Comparison of ENCODE assay signal across 15 cellular contexts in genomic region chr14:97705976-97706375, GRCh38.
DNase-seq lines count a peak whose midpoint lies in the region; ATAC-seq and TF ChIP-seq lines count a peak whose summit lies in the region.
"Had no signal": no experiment of that assay in that cellular context is flagged by ENCODE, and none has a peak within 500 bp of the region (broad histone marks: within the 10 kb centered on the region; RNA-seq: fewer than 3 reads in every experiment).

No MANE protein-coding gene starts in this region.

- H3K9me3 ChIP-seq in lower lobe of right lung: no peaks in the 10 kb centered on the region
- H3K9me3 ChIP-seq in left lung: no peaks in the 10 kb centered on the region

- H3K27ac ChIP-seq in lower lobe of right lung (no peak overlapping the region), left lung (peak overlapping the region in 1 of 2 donors; percentile 43)

- H3K27me3 Mint-ChIP-seq in activated naive CD4-positive, alpha-beta T cell treated with anti-CD3 and anti-CD28 coated beads, Interleukin-2, amount 10 ng/mL, durations not matched to agents 7 days and 5 days: no peaks in the 10 kb centered on the region
- H3K27me3 Mint-ChIP-seq in activated CD4-positive, alpha-beta memory T cell treated with anti-CD3 and anti-CD28 coated beads for 36 hours: no peaks in the 10 kb centered on the region

- H3K36me3 ChIP-seq in lower lobe of right lung (no peaks in the 10 kb centered on the region), left lung (no peaks in the 10 kb centered on the region)

- peak; percentile 31 to 56 for ATAC-seq in lower lobe of right lung
- ATAC-seq in left lung: no peak
- no peak for ATAC-seq in GM21717 (IDR thresholded peaks at IDR 0.05; ENCODE audit: unreplicated experiment)

- H3K4me1 ChIP-seq in lower lobe of right lung (peaks cover 8% of the 10 kb centered on the region), left lung (peaks cover 0 to 9% of the 10 kb centered on the region in 2 donors)

- POLR2A ChIA-PET in activated CD4-positive, alpha-beta memory T cell treated with anti-CD3 and anti-CD28 coated beads for 36 hours (lab: Charles Lee): no interaction called here

- H3K4me3 Mint-ChIP-seq in activated naive CD4-positive, alpha-beta T cell treated with anti-CD3 and anti-CD28 coated beads, Interleukin-2, amount 10 ng/mL, durations not matched to agents 7 days and 5 days: no peak overlapping the region
- H3K4me3 Mint-ChIP-seq in activated CD4-positive, alpha-beta memory T cell treated with anti-CD3 and anti-CD28 coated beads for 36 hours: no peak overlapping the region

- no peaks in the 10 kb centered on the region for H3K27me3 ChIP-seq in lower lobe of right lung (ENCODE audit: low read depth)
- no peaks in the 10 kb centered on the region for H3K27me3 ChIP-seq in left lung

- H3K9me3 Mint-ChIP-seq in activated naive CD4-positive, alpha-beta T cell treated with anti-CD3 and anti-CD28 coated beads, Interleukin-2, amount 10 ng/mL, durations not matched to agents 7 days and 5 days: peaks cover 8% of the 10 kb centered on the region
- peaks cover 2% of the 10 kb centered on the region for H3K9me3 Mint-ChIP-seq in activated CD4-positive, alpha-beta memory T cell treated with anti-CD3 and anti-CD28 coated beads for 36 hours

- H3K27ac Mint-ChIP-seq in activated naive CD4-positive, alpha-beta T cell treated with anti-CD3 and anti-CD28 coated beads, Interleukin-2, amount 10 ng/mL, durations not matched to agents 7 days and 5 days: peak overlapping the region; percentile 72
- peak overlapping the region; percentile 38 for H3K27ac Mint-ChIP-seq in activated CD4-positive, alpha-beta memory T cell treated with anti-CD3 and anti-CD28 coated beads for 36 hours

- peaks cover 7% of the 10 kb centered on the region for H3K36me3 Mint-ChIP-seq in activated naive CD4-positive, alpha-beta T cell treated with anti-CD3 and anti-CD28 coated beads, Interleukin-2, amount 10 ng/mL, durations not matched to agents 7 days and 5 days
- no peaks in the 10 kb centered on the region for H3K36me3 Mint-ChIP-seq in activated CD4-positive, alpha-beta memory T cell treated with anti-CD3 and anti-CD28 coated beads for 36 hours

- DNase-seq in activated naive CD4-positive, alpha-beta T cell treated with anti-CD3 and anti-CD28 coated beads, Interleukin-2, amount 10 ng/mL, durations not matched to agents 7 days and 5 days: no peak
- DNase-seq in activated naive CD4-positive, alpha-beta T cell treated with Interleukin-2 at 50 U/mL for 16 hours: no peak
- peak; percentile 44 for DNase-seq in activated CD4-positive, alpha-beta memory T cell treated with anti-CD3 and anti-CD28 coated beads for 36 hours
- DNase-seq in lower lobe of right lung (no peak), left lung (no peak), NCI-H69 (lab: John Stamatoyannopoulos, UW) (no peak), midbrain (lab: John Stamatoyannopoulos, UW) (no peak)
- DNase-seq: amniotic stem cell; central memory CD4-positive, alpha-beta T cell; COR-L47; effector CD8-positive, alpha-beta T cell; EL; mesendoderm; NCI-H1436 had no signal

- peaks cover 95% of the 10 kb centered on the region for H3K4me1 Mint-ChIP-seq in activated naive CD4-positive, alpha-beta T cell treated with anti-CD3 and anti-CD28 coated beads, Interleukin-2, amount 10 ng/mL, durations not matched to agents 7 days and 5 days
- H3K4me1 Mint-ChIP-seq in activated CD4-positive, alpha-beta memory T cell treated with anti-CD3 and anti-CD28 coated beads for 36 hours (ENCODE audit: low read depth): peaks cover 85% of the 10 kb centered on the region

- CTCF ChIA-PET in activated naive CD4-positive, alpha-beta T cell treated with anti-CD3 and anti-CD28 coated beads, Interleukin-2, amount 10 ng/mL, durations not matched to agents 7 days and 5 days (lab: Charles Lee): no interaction called here
- CTCF ChIA-PET in activated CD4-positive, alpha-beta memory T cell treated with anti-CD3 and anti-CD28 coated beads for 36 hours (lab: Charles Lee): interaction anchor here (1.1 kb wide), 1 partner anchor 433 kb away, joined by 3 read pairs; no protein-coding TSS in a partner anchor

- intact Hi-C loops in activated CD4-positive, alpha-beta memory T cell treated with anti-CD3 and anti-CD28 coated beads for 36 hours (cut with micrococcal nuclease): loop anchor here (2.0 to 10.0 kb wide), 9 partner anchors 19 to 1566 kb away; partner anchors contain the start of gene BCL11B
- intact Hi-C loops in lower lobe of right lung (cut with DNase I): no loop called here
- intact Hi-C loops in left lung (cut with DNase I): no loop called here

- H3K4me3 ChIP-seq in lower lobe of right lung (no peak overlapping the region), left lung (no peak overlapping the region)

- no peak for TF ChIP-seq CTCF in lower lobe of right lung (IDR thresholded peaks at IDR 0.05)
- no peak for TF ChIP-seq CTCF in left lung (IDR thresholded peaks at IDR 0.05)

Comparison
In these comparisons a context has a peak if more than half of its experiments do, and no peak if none do; other contexts are left out.
1. ATAC-seq: peak in lower lobe of right lung (2 of 2); none in left lung (single experiment) and GM21717 (single experiment).